Comparison of ENCODE assay signal across 9 cellular contexts in the genomic region with DNA sequence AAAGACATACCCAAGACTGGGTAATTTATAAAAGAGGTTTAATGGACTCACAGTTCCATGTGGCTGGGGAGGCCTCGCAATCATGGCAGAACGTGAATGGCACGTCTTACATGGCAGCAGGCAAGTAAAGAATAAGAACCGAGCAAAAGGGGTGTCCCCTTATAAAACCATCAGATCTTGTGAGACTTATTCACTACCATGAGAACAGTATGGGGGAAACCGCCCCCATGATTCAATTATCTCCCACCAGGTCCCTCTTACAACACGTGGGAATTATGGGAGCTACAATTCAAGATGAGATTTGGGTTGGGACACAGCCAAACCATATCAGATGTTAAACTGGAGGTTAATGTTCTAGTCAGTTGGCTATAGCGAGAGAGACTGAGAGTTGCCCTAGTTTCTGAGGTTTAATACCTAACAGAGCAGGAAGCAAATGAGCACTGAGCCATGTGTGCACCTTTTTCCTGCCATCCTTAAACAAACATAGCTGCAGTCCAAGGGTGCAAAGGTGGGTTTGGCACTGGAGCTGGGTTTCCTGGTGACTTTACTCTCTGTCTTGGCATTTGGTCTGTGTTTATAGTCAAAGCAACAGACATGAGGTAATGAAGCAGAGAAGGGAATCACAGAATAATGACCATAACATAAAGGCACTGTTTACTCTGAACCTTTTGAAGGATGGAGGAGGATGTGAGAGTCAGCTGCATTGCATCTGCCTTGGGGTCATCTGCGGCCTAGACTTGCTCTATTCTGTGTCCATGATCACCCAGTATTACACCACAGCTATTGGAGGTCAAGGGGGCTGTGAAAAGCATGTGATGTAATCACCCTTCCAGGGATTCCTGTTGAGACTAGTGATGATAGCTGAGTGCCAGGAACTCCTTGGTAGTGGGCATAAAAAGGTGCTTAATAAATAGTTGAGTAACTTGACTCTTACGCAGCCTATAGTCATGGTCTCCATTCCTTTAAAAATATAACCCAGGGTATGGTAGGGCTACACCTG.
A peak's percentile ranks its signal among the peaks of the same experiment; 100 is the strongest.
DNase-seq lines count a peak whose midpoint lies in the region; ATAC-seq and TF ChIP-seq lines count a peak whose summit lies in the region.
"Had no signal": no experiment of that assay in that cellular context is flagged by ENCODE, and none has a peak within 500 bp of the region (broad histone marks: within the 10 kb centered on the region; RNA-seq: fewer than 3 reads in every experiment).

No MANE protein-coding gene starts in this region.

- peak overlapping the region; percentile 19 to 44 for H3K27ac ChIP-seq in prostate gland

- no peak for TF ChIP-seq POLR2A in prostate gland (IDR thresholded peaks at IDR 0.05)

- TF ChIP-seq CTCF in prostate gland (IDR thresholded peaks at IDR 0.05) = no peak

- intact Hi-C loops in prostate gland (cut with DNase I) = no loop called here

- H3K9me3 ChIP-seq in prostate gland = no peaks in the 10 kb centered on the region

- no peaks in the 10 kb centered on the region for H3K4me1 ChIP-seq in prostate gland (replicated peaks)

- 49% methylated on average over 9 of the region's 9 CpGs for WGBS in prostate gland

- peak; percentile 62 for DNase-seq in HK-2 (ENCODE audit: unreplicated experiment)
- peak; percentile 99 for DNase-seq in dermis blood vessel endothelial cell
- no peak for DNase-seq in prostate gland (ENCODE audit: low spot score)
- DNase-seq in AG08395 (ENCODE audit: low spot score) = no peak
- no peak for DNase-seq in SIG-M5 treated with dmso at 0.1 percent for 504 hours (lab: John Stamatoyannopoulos, UW; ENCODE audit: unreplicated experiment)
- DNase-seq in NCI-H2227 (lab: John Stamatoyannopoulos, UW; ENCODE audit: unreplicated experiment) = no peak
- no peak for DNase-seq in activated naive CD4-positive, alpha-beta T cell treated with anti-CD3 and anti-CD28 coated beads, Interleukin-2, amount 50 U/mL, for 16 hours

- peak; percentile 92 for ATAC-seq in GM18907 (IDR thresholded peaks at IDR 0.05; ENCODE audit: unreplicated experiment)

- H3K27me3 ChIP-seq in prostate gland (replicated peaks; ENCODE audit: insufficient read depth) = no peaks in the 10 kb centered on the region

- no peak overlapping the region for H3K4me3 ChIP-seq in prostate gland
- H3K4me3 ChIP-seq: lung had no signal

- H3K36me3 ChIP-seq in prostate gland = no peaks in the 10 kb centered on the region

Comparison
In these comparisons a context has a peak if more than half of its experiments do, and no peak if none do; other contexts are left out.
1. DNase-seq: peak in HK-2 (single experiment) and dermis blood vessel endothelial cell (single experiment); none in prostate gland (single experiment), AG08395 (single experiment), SIG-M5 treated with dmso at 0.1 percent for 504 hours (single experiment), NCI-H2227 (single experiment) and activated naive CD4-positive, alpha-beta T cell treated with anti-CD3 and anti-CD28 coated beads, Interleukin-2, amount 50 U/mL, for 16 hours (single experiment).